8 cellular contexts compared by ENCODE assay signal in genomic region chr5:177071671-177072385, GRCh38. TPM values are rescaled to one million over a fixed set of nuclear protein-coding genes. Genes with fewer than 3 reads are reported as not detected.
DNase-seq lines count a peak whose midpoint lies in the region; ATAC-seq and TF ChIP-seq lines count a peak whose summit lies in the region.

No MANE protein-coding gene starts in this region.

- H3K27ac ChIP-seq in OCI-LY7 (ENCODE audit: low read depth, low read length, poor library complexity, severe bottlenecking): peak overlapping the region; percentile 63
- no peak overlapping the region for H3K27ac ChIP-seq in stomach

- ATAC-seq in GM18907 (IDR thresholded peaks at IDR 0.05; ENCODE audit: unreplicated experiment): peak; percentile 71
- ATAC-seq in esophagus mucosa: peak; percentile 73
- ATAC-seq in natural killer cell treated with Interleukin-12 subunit alpha and Interleukin-12 subunit beta and Interleukin-15 and Interleukin-18, amount 100 ng/mL, for 72 hours: peak; percentile 67

- no TSS peak for BruUV-seq in OCI-LY7 (replicated peaks; lab: Mats Ljungman, UMichigan)

- H3K27me3 ChIP-seq in stomach: no peaks in the 10 kb centered on the region

- POLR2A ChIA-PET in OCI-LY7 (lab: Charles Lee): interaction anchor here (0.5 to 2.2 kb wide), 12 partner anchors 10 to 411 kb away, joined by 3 to 9 read pairs (median 4); no protein-coding TSS in a partner anchor

- H3K36me3 Mint-ChIP-seq in natural killer cell treated with Interleukin-12 subunit alpha and Interleukin-12 subunit beta and Interleukin-15 and Interleukin-18, amount 100 ng/mL, for 72 hours: no peaks in the 10 kb centered on the region

- TF ChIP-seq CTCF in OCI-LY7 (conservative IDR thresholded peaks at IDR 0.05; ENCODE audit: low read length) (peak; percentile 97), stomach (IDR thresholded peaks at IDR 0.05) (peak in 5 of 7 experiments; percentile 69 to 92 (median 86))

- H3K79me2 ChIP-seq in OCI-LY7 (ENCODE audit: insufficient read depth, low read depth, low read length): no peaks in the 10 kb centered on the region

- H2AFZ ChIP-seq in OCI-LY7 (ENCODE audit: low read length): no peak overlapping the region

- H3K9me3 ChIP-seq in OCI-LY7 (ENCODE audit: low read length) (no peaks in the 10 kb centered on the region), stomach (no peaks in the 10 kb centered on the region)

- H3K27ac Mint-ChIP-seq in natural killer cell treated with Interleukin-12 subunit alpha and Interleukin-12 subunit beta and Interleukin-15 and Interleukin-18, amount 100 ng/mL, for 72 hours: no peak overlapping the region

- H3K9me2 ChIP-seq in OCI-LY7 (ENCODE audit: insufficient read depth, low read length): no peaks in the 10 kb centered on the region

- peak overlapping the region; percentile 74; the same call in 1 of the 2 replicates for H3K4me2 ChIP-seq in OCI-LY7 (ENCODE audit: low read length)

- H3K36me3 ChIP-seq in OCI-LY7 (ENCODE audit: insufficient read depth, low read length): peaks cover 3% of the 10 kb centered on the region; the same call in 1 of the 2 replicates
- peaks cover 0 to 28% (median 10%) of the 10 kb centered on the region in 4 donors for H3K36me3 ChIP-seq in stomach

- no peaks in the 10 kb centered on the region for H3K9me3 Mint-ChIP-seq in natural killer cell treated with Interleukin-12 subunit alpha and Interleukin-12 subunit beta and Interleukin-15 and Interleukin-18, amount 100 ng/mL, for 72 hours

- H3K4me1 ChIP-seq in OCI-LY7 (ENCODE audit: insufficient read depth, low read length, poor library complexity, severe bottlenecking) (peaks cover 25% of the 10 kb centered on the region), stomach (peaks cover 0 to 10% (median 3%) of the 10 kb centered on the region in 4 donors)

- intact Hi-C loops in OCI-LY7 (cut with micrococcal nuclease; ENCODE audit: unreplicated experiment): loop anchor here (1.0 to 5.0 kb wide), 2 partner anchors 40 to 240 kb away; partner anchors contain the start of gene MXD3
- intact Hi-C loops in stomach (cut with DNase I; ENCODE audit: low total_unique reads): loop anchor here (5.0 kb wide), 1 partner anchor 40 kb away; no protein-coding TSS in a partner anchor

- peak; percentile 72 to 76 for DNase-seq in AML-193 (lab: John Stamatoyannopoulos, UW)
- peak; percentile 69 for DNase-seq in HuH-7 (ENCODE audit: low spot score)
- DNase-seq in OCI-LY7 (ENCODE audit: low spot score): peak; percentile 91
- peak; percentile 69 for DNase-seq in activated CD8-positive, alpha-beta memory T cell treated with anti-CD3 and anti-CD28 coated beads, Interleukin-2, amount 50 U/mL, for 4 hours
- DNase-seq in natural killer cell treated with Interleukin-12 subunit alpha and Interleukin-12 subunit beta and Interleukin-15 and Interleukin-18, amount 100 ng/mL, for 72 hours (ENCODE audit: low spot score): no peak
- DNase-seq in stomach: peak; percentile 77

- no peak for TF ChIP-seq EP300 in stomach (IDR thresholded peaks at IDR 0.05)

- 15 to 24% (median 21%) methylated on average over 5 to 6 of the region's 6 CpGs for whole genome bisulfite sequencing in stomach, 5 donors

- CTCF ChIA-PET in OCI-LY7 (lab: Charles Lee; ENCODE audit: unreplicated experiment): interaction anchor here (0.6 to 2.9 kb wide), 10 partner anchors 11 to 411 kb away, joined by 3 to 11 read pairs (median 4); partner anchors contain the start of genes FGFR4 and UIMC1

- H3K4me3 ChIP-seq in OCI-LY7 (ENCODE audit: low read depth, low read length, poor library complexity, severe bottlenecking) (no peak overlapping the region), stomach (no peak overlapping the region)

- peaks cover 4 to 5% of the 10 kb centered on the region in 2 donors for H3K4me1 Mint-ChIP-seq in natural killer cell treated with Interleukin-12 subunit alpha and Interleukin-12 subunit beta and Interleukin-15 and Interleukin-18, amount 100 ng/mL, for 72 hours (ENCODE audit: low read depth in 2 of 2)

- no peaks in the 10 kb centered on the region for H3K27me3 Mint-ChIP-seq in natural killer cell treated with Interleukin-12 subunit alpha and Interleukin-12 subunit beta and Interleukin-15 and Interleukin-18, amount 100 ng/mL, for 72 hours

- H4K20me1 ChIP-seq in OCI-LY7 (ENCODE audit: insufficient read depth, low read length): no peaks in the 10 kb centered on the region

- no peak for TF ChIP-seq POLR2A in stomach (IDR thresholded peaks at IDR 0.05)

- H3K4me3 Mint-ChIP-seq in natural killer cell treated with Interleukin-12 subunit alpha and Interleukin-12 subunit beta and Interleukin-15 and Interleukin-18, amount 100 ng/mL, for 72 hours: no peak overlapping the region

RNA-seq across cellular contexts. Expression of gene FGFR4, which starts 14.9 kb away (rescaled TPM):
- total RNA-seq in OCI-LY7 (2014; rRNA removed; shearing (Covaris generic)): 0.39 and 1.2 TPM in 2 replicates
- total RNA-seq in OCI-LY7 (2022) (3.5 and 4.5 TPM in 2 replicates), esophagus mucosa (2.7 TPM), stomach (100 to 1,000 TPM in 1 of 5 donors, 10 to 100 TPM in 3, 1 to 10 TPM in 1; 4.1 to 145 (median 11.0) TPM)
- 1 to 10 TPM; 1.9 to 2.0 TPM for total RNA-seq in natural killer cell treated with Interleukin-12 subunit alpha and Interleukin-12 subunit beta and Interleukin-15 and Interleukin-18, amount 100 ng/mL, for 72 hours
- polyA plus RNA-seq in stomach: 10 to 100 TPM in 2 of 3 donors, 1 to 10 TPM in 1; 5.2 to 17.0 (median 15.9) TPM

RNA-seq across cellular contexts. Expression of gene ZNF346, which starts 49.3 kb away (rescaled TPM):
- total RNA-seq in OCI-LY7 (2014; rRNA removed; shearing (Covaris generic)): 31.8 and 36.6 TPM in 2 replicates
- total RNA-seq in OCI-LY7 (2022): 39.7 and 42.4 TPM in 2 replicates
- 6.7 TPM for total RNA-seq in esophagus mucosa
- 10 to 100 TPM; 23.5 to 46.9 TPM for total RNA-seq in natural killer cell treated with Interleukin-12 subunit alpha and Interleukin-12 subunit beta and Interleukin-15 and Interleukin-18, amount 100 ng/mL, for 72 hours
- 100 to 1,000 TPM in 1 of 5 donors, 10 to 100 TPM in 4; 14.7 to 122 (median 25.7) TPM for total RNA-seq in stomach
- polyA plus RNA-seq in stomach: 1 to 10 TPM; 4.7 to 5.3 (median 5.0) TPM
